Comparison of ENCODE assay signal across 8 cellular contexts in the genomic region with DNA sequence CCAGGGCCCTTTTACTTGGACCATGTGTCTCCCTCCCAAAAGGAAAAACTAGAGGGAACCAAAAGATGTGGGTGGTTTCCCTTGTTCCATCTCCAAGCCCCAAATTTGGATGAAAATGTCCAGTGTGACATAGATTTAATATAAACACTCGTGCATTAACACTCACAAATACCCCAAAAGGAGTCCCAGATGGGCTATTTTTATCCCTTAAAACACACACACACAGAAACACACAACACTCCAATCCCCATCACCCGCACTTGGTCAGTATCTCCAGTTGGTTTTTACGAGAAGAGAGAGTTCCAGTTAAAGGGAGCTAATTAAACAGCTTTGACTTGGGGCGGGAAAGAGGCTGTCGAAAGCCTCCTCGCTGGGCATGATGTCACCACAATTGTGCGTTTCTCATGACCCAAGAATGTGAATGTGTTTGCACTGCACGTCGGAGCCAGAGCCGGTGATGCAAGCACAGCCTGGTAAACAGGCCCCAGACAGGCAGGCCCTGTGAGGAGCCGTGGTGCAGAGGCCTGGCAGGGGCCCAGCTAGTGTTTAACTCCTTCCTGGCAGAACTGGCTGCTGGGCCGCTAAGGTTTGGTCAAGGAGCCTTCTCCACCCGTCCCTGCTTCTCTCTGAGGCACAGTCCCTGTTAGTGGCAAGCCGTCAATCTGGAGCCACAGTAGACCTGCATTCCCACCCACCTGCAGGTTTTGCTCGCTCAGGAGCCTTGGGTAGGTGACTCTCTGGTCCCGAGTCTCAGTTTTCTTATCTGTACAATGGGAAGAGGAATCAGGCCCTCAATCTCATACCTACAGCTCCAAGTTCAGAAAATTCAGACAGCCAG. TPM values are rescaled to one million over a fixed set of nuclear protein-coding genes. Genes with fewer than 3 reads are reported as not detected.
DNase-seq lines count a peak whose midpoint lies in the region; ATAC-seq and TF ChIP-seq lines count a peak whose summit lies in the region.

No MANE protein-coding gene starts in this region.

- H3K27me3 ChIP-seq in upper lobe of left lung, result no peaks in the 10 kb centered on the region

- no peak for TF ChIP-seq POLR2A in upper lobe of left lung (IDR thresholded peaks at IDR 0.05)

- whole genome bisulfite sequencing in upper lobe of left lung, 2 donors, result 40 to 53% methylated on average over 14 to 15 of the region's 16 CpGs

- no peaks in the 10 kb centered on the region for H3K9me3 Mint-ChIP-seq in activated CD4-positive, alpha-beta T cell treated with anti-CD3 and anti-CD28 coated beads for 36 hours (ENCODE audit: low read depth)
- no peaks in the 10 kb centered on the region for H3K9me3 Mint-ChIP-seq in activated CD8-positive, alpha-beta T cell treated with anti-CD3 and anti-CD28 coated beads for 36 hours

- peaks cover 10 to 20% (median 11%) of the 10 kb centered on the region in 4 donors for H3K4me1 ChIP-seq in upper lobe of left lung

- H3K36me3 ChIP-seq in upper lobe of left lung, result no peaks in the 10 kb centered on the region

- no peaks in the 10 kb centered on the region for H3K27me3 Mint-ChIP-seq in activated CD4-positive, alpha-beta T cell treated with anti-CD3 and anti-CD28 coated beads for 36 hours
- H3K27me3 Mint-ChIP-seq in activated CD8-positive, alpha-beta T cell treated with anti-CD3 and anti-CD28 coated beads for 36 hours, result no peaks in the 10 kb centered on the region

- no peak overlapping the region for H3K4me3 Mint-ChIP-seq in activated CD4-positive, alpha-beta T cell treated with anti-CD3 and anti-CD28 coated beads for 36 hours
- H3K4me3 Mint-ChIP-seq in activated CD8-positive, alpha-beta T cell treated with anti-CD3 and anti-CD28 coated beads for 36 hours, result no peak overlapping the region

- TF ChIP-seq CTCF in upper lobe of left lung (IDR thresholded peaks at IDR 0.05), result no peak
- no peak for TF ChIP-seq CTCF in activated CD8-positive, alpha-beta T cell treated with anti-CD3 and anti-CD28 coated beads for 36 hours (IDR thresholded peaks at IDR 0.05)

- in situ Hi-C loops in Caki2 (cut with HindIII; ENCODE audit: low pct_unique_long_range_greater_than_20kb, low sequenced_read_pairs), result no loop called here

- H3K36me3 Mint-ChIP-seq in activated CD4-positive, alpha-beta T cell treated with anti-CD3 and anti-CD28 coated beads for 36 hours (ENCODE audit: low read depth), result no peaks in the 10 kb centered on the region
- no peaks in the 10 kb centered on the region for H3K36me3 Mint-ChIP-seq in activated CD8-positive, alpha-beta T cell treated with anti-CD3 and anti-CD28 coated beads for 36 hours (ENCODE audit: low read depth)

- DNase-seq in Caki2 (ENCODE audit: low read depth) (peak; percentile 63), NCI-H2107 treated with DMSO at 0.1 percent for 48 hours (lab: John Stamatoyannopoulos, UW; ENCODE audit: unreplicated experiment) (peak; percentile 3), dermis microvascular lymphatic vessel endothelial cell (ENCODE audit: low read depth in 2 of 2) (peak; percentile 80 to 85), medulla oblongata (ENCODE audit: extremely low spot score) (peak; percentile 58), upper lobe of left lung (peak; percentile 69 to 94)
- DNase-seq in activated CD4-positive, alpha-beta T cell treated with anti-CD3 and anti-CD28 coated beads for 36 hours, result no peak
- DNase-seq in activated CD8-positive, alpha-beta T cell treated with anti-CD3 and anti-CD28 coated beads for 36 hours, result no peak
- no peak for DNase-seq in stimulated activated CD4-positive, alpha-beta T cell treated with anti-CD3 and anti-CD28 coated beads, Interleukin-15, amount 100 ng/mL, for 24 hours

- H3K4me1 Mint-ChIP-seq in activated CD4-positive, alpha-beta T cell treated with anti-CD3 and anti-CD28 coated beads for 36 hours, result no peaks in the 10 kb centered on the region
- H3K4me1 Mint-ChIP-seq in activated CD8-positive, alpha-beta T cell treated with anti-CD3 and anti-CD28 coated beads for 36 hours (ENCODE audit: low read depth), result no peaks in the 10 kb centered on the region

- peak; percentile 93 to 96 for ATAC-seq in upper lobe of left lung (ENCODE audit: low FRiP score in 2 of 2)
- no peak for ATAC-seq in activated CD4-positive, alpha-beta T cell treated with anti-CD3 and anti-CD28 coated beads for 36 hours
- ATAC-seq in activated CD8-positive, alpha-beta T cell treated with anti-CD3 and anti-CD28 coated beads for 36 hours, result no peak

- POLR2A ChIA-PET in activated CD4-positive, alpha-beta T cell treated with anti-CD3 and anti-CD28 coated beads for 36 hours (lab: Charles Lee), result interaction anchor here (0.6 kb wide), 1 partner anchor 16 kb away, joined by 4 read pairs; no protein-coding TSS in a partner anchor
- POLR2A ChIA-PET in activated CD8-positive, alpha-beta T cell treated with anti-CD3 and anti-CD28 coated beads for 36 hours (lab: Charles Lee), result no interaction called here

- H3K9me3 ChIP-seq in upper lobe of left lung, result no peaks in the 10 kb centered on the region

- no peak overlapping the region for H3K27ac Mint-ChIP-seq in activated CD4-positive, alpha-beta T cell treated with anti-CD3 and anti-CD28 coated beads for 36 hours
- no peak overlapping the region for H3K27ac Mint-ChIP-seq in activated CD8-positive, alpha-beta T cell treated with anti-CD3 and anti-CD28 coated beads for 36 hours

- intact Hi-C loops in activated CD4-positive, alpha-beta T cell treated with anti-CD3 and anti-CD28 coated beads for 36 hours (cut with DNase I, micrococcal nuclease), result no loop called here
- intact Hi-C loops in activated CD8-positive, alpha-beta T cell treated with anti-CD3 and anti-CD28 coated beads for 36 hours (cut with micrococcal nuclease), result no loop called here

- CTCF ChIA-PET in activated CD4-positive, alpha-beta T cell treated with anti-CD3 and anti-CD28 coated beads for 36 hours (lab: Charles Lee), result interaction anchor here (0.7 kb wide), 1 partner anchor 433 kb away, joined by 4 read pairs; no protein-coding TSS in a partner anchor
- CTCF ChIA-PET in activated CD8-positive, alpha-beta T cell treated with anti-CD3 and anti-CD28 coated beads for 36 hours (lab: Charles Lee), result no interaction called here

- H3K27ac ChIP-seq in upper lobe of left lung, result peak overlapping the region in 3 of 4 donors; percentile 67 to 76 (median 73)

- TF ChIP-seq EP300 in upper lobe of left lung (IDR thresholded peaks at IDR 0.05), result peak in 2 of 4 donors; percentile 8 to 79

- no peak overlapping the region for H3K4me3 ChIP-seq in upper lobe of left lung

RNA-seq across cellular contexts. Expression of a gene that starts 25.6 kb away (rescaled TPM):
- 35.7 and 82.9 TPM in 2 replicates for total RNA-seq in Caki2 (2014; rRNA removed; shearing (Covaris generic); ENCODE audit: low replicate concordance)
- total RNA-seq in dermis microvascular lymphatic vessel endothelial cell (133 and 160 TPM in 2 replicates), upper lobe of left lung (100 to 1,000 TPM in 1 of 6 donors, 10 to 100 TPM in 5; 26.1 to 104 (median 47.3) TPM)
- total RNA-seq in activated CD4-positive, alpha-beta T cell treated with anti-CD3 and anti-CD28 coated beads for 36 hours, result 10 to 100 TPM; 40.1 to 45.8 TPM
- total RNA-seq in activated CD8-positive, alpha-beta T cell treated with anti-CD3 and anti-CD28 coated beads for 36 hours, result 10 to 100 TPM; 32.0 to 36.3 TPM

RNA-seq across cellular contexts. Expression of a gene that starts 51.8 kb away (rescaled TPM):
- 118 and 142 TPM in 2 replicates for total RNA-seq in Caki2 (2014; rRNA removed; shearing (Covaris generic); ENCODE audit: low replicate concordance)
- 21.1 and 23.3 TPM in 2 replicates for total RNA-seq in dermis microvascular lymphatic vessel endothelial cell
- total RNA-seq in upper lobe of left lung, result 100 to 1,000 TPM in 3 of 6 donors, 10 to 100 TPM in 3; 51.3 to 154 (median 99.7) TPM
- 10 to 100 TPM in 1 of 2 experiments, 1 to 10 TPM in 1; 8.8 to 12.2 TPM for total RNA-seq in activated CD4-positive, alpha-beta T cell treated with anti-CD3 and anti-CD28 coated beads for 36 hours
- total RNA-seq in activated CD8-positive, alpha-beta T cell treated with anti-CD3 and anti-CD28 coated beads for 36 hours, result 1 to 10 TPM; 3.6 to 5.8 TPM

Comparison
In these comparisons a context has a peak if more than half of its experiments do, and no peak if none do; other contexts are left out.
1. DNase-seq: peak in Caki2 (single experiment), NCI-H2107 treated with DMSO at 0.1 percent for 48 hours (single experiment), dermis microvascular lymphatic vessel endothelial cell (2 of 2), medulla oblongata (single experiment) and upper lobe of left lung (2 of 2); none in activated CD4-positive, alpha-beta T cell treated with anti-CD3 and anti-CD28 coated beads for 36 hours (single experiment), activated CD8-positive, alpha-beta T cell treated with anti-CD3 and anti-CD28 coated beads for 36 hours (single experiment) and stimulated activated CD4-positive, alpha-beta T cell treated with anti-CD3 and anti-CD28 coated beads, Interleukin-15, amount 100 ng/mL, for 24 hours (single experiment).
2. ATAC-seq: peak in upper lobe of left lung (2 of 2); none in activated CD4-positive, alpha-beta T cell treated with anti-CD3 and anti-CD28 coated beads for 36 hours (single experiment) and activated CD8-positive, alpha-beta T cell treated with anti-CD3 and anti-CD28 coated beads for 36 hours (single experiment).